Comparison of ENCODE assay signal across 1 cellular context in the genomic region with DNA sequence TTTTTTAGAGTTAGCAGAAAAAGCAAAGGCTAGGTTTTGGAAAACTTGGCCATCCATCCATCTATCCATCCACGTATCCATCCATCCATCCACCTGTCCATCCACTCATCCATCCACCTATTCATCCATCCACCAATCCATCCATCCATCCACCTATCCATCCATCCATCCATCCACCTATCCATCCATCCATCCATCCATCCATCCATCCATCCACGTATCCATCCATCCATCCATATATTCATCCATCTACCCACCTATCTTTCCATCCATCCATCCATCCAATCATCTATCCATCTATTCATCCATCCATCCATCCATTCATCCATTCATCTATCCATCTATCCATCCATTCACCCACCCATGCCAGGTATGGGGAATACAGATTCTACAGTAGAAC.
TF ChIP-seq lines count a peak whose summit lies in the region.

No MANE protein-coding gene starts in this region.

TF ChIP-seq in K562, 482 proteins besides CTCF, POLR2A, EP300 and RAD21:
- no peak for TF ChIP-seq KHSRP (IDR thresholded peaks at IDR 0.05)
- TF ChIP-seq ZBTB26 (CRISPR knock-in tag; IDR thresholded peaks at IDR 0.05) = 0 out of 2 replicates have a peak, but pooled peaks have one; percentile 23
- no peak for TF ChIP-seq NFE2L1 (tag; IDR thresholded peaks at IDR 0.05; ENCODE audit: borderline replicate concordance, low read depth)
- no peak for TF ChIP-seq SAFB2 (IDR thresholded peaks at IDR 0.05; ENCODE audit: borderline replicate concordance, low read depth, low read length, severe bottlenecking)
- TF ChIP-seq KAT7 (CRISPR knock-in tag; IDR thresholded peaks at IDR 0.05; ENCODE audit: borderline replicate concordance) = no peak
- 0 out of 2 replicates have a peak, but pooled peaks have one; percentile 76 for TF ChIP-seq TSC22D4 (tag; IDR thresholded peaks at IDR 0.05)
- TF ChIP-seq GATA2 (CRISPR knock-in tag; IDR thresholded peaks at IDR 0.05) = no peak
- no peak for TF ChIP-seq DPF2 (IDR thresholded peaks at IDR 0.05)
- TF ChIP-seq PHB (CRISPR knock-in tag; IDR thresholded peaks at IDR 0.05) = no peak
- no peak for TF ChIP-seq NFYB (IDR thresholded peaks at IDR 0.05; ENCODE audit: extremely low read depth, insufficient read length)
- TF ChIP-seq ELF4 (CRISPR knock-in tag; IDR thresholded peaks at IDR 0.05) = peak; percentile 40; the same call in 1 of the 2 replicates
- no peak for TF ChIP-seq PML (IDR thresholded peaks at IDR 0.05; ENCODE audit: low read length)
